ENCODE assay signal across 1 cellular context in genomic region chr4:88592600-88593448, GRCh38.
A peak's percentile ranks its signal among the peaks of the same experiment; 100 is the strongest.
TF ChIP-seq lines count a peak whose summit lies in the region.

No MANE protein-coding gene starts in this region.

TF ChIP-seq in H1, 55 proteins besides CTCF, POLR2A, EP300 and RAD21 (continued from another document):
- TF ChIP-seq HDAC6 (IDR thresholded peaks at IDR 0.05; ENCODE audit: low read depth, low read length) (no peak), PHF8 (conservative IDR thresholded peaks at IDR 0.05; ENCODE audit: low read depth, low read length) (no peak), E2F6 (IDR thresholded peaks at IDR 0.05) (peak; percentile 49; the same call in 1 of the 2 replicates), KDM1A (IDR thresholded peaks at IDR 0.05; ENCODE audit: borderline replicate concordance, low read length) (no peak), RFX5 (IDR thresholded peaks at IDR 0.05; ENCODE audit: borderline replicate concordance, low read depth, low read length) (no peak), CHD1 (IDR thresholded peaks at IDR 0.05; ENCODE audit: low read depth, low read length) (no peak), SIRT6 (IDR thresholded peaks at IDR 0.05; ENCODE audit: low read length) (no peak)
